1 cellular context compared by ENCODE assay signal in genomic region chr9:78871086-78871451, GRCh38.
TF ChIP-seq lines count a peak whose summit lies in the region.

No MANE protein-coding gene starts in this region.

TF ChIP-seq in HepG2, 621 proteins besides CTCF, POLR2A, EP300 and RAD21 (continued from another document):
- TF ChIP-seq REST (IDR thresholded peaks at IDR 0.05; ENCODE audit: borderline replicate concordance in 1 of 2, low read depth in 1 of 2, low read length in 2 of 2) = no peak
- no peak for TF ChIP-seq RFX5 (IDR thresholded peaks at IDR 0.05; ENCODE audit: low read depth, low read length)
- TF ChIP-seq HNRNPLL (IDR thresholded peaks at IDR 0.05; ENCODE audit: low read depth, low read length, poor library complexity, severe bottlenecking) = no peak
- TF ChIP-seq HIVEP1 (CRISPR knock-in tag; IDR thresholded peaks at IDR 0.05) = no peak
- TF ChIP-seq ATRX (CRISPR knock-in tag; IDR thresholded peaks at IDR 0.05; ENCODE audit: borderline replicate concordance) = no peak
- no peak for TF ChIP-seq SMC3 (IDR thresholded peaks at IDR 0.05; ENCODE audit: low read length)
- TF ChIP-seq ETV5 (CRISPR knock-in tag; IDR thresholded peaks at IDR 0.05; ENCODE audit: borderline replicate concordance) = no peak
- no peak for TF ChIP-seq ZNF232 (CRISPR knock-in tag; IDR thresholded peaks at IDR 0.05; ENCODE audit: borderline replicate concordance)
- no peak for TF ChIP-seq ZMAT5 (CRISPR knock-in tag; IDR thresholded peaks at IDR 0.05; ENCODE audit: borderline replicate concordance, low read depth)
- no peak for TF ChIP-seq RBFOX2 (IDR thresholded peaks at IDR 0.05; ENCODE audit: low read depth, low read length)
